In genomic region chr4:3372264-3372932, GRCh38 we compare ENCODE assay signal across 2 cellular contexts.
TF ChIP-seq lines count a peak whose summit lies in the region.

No MANE protein-coding gene starts in this region.

TF ChIP-seq in H1, 55 proteins besides CTCF, POLR2A, EP300 and RAD21 (continues in another document):
- TF ChIP-seq CBX8 (IDR thresholded peaks at IDR 0.05; ENCODE audit: borderline replicate concordance, low read depth, low read length) (no peak), MAX (IDR thresholded peaks at IDR 0.05) (no peak), ATF3 (IDR thresholded peaks at IDR 0.05; ENCODE audit: insufficient read depth, low read depth, low read length) (no peak), HDAC6 (IDR thresholded peaks at IDR 0.05; ENCODE audit: low read depth, low read length) (no peak), SUZ12 (IDR thresholded peaks at IDR 0.05; ENCODE audit: low read length) (no peak), GABPA (IDR thresholded peaks at IDR 0.05; ENCODE audit: borderline replicate concordance, insufficient read depth, low read length) (no peak), USF2 (IDR thresholded peaks at IDR 0.05; ENCODE audit: low read length) (no peak), CHD7 (IDR thresholded peaks at IDR 0.05; ENCODE audit: insufficient replicate concordance, low read length) (no peak), TEAD4 (IDR thresholded peaks at IDR 0.05; ENCODE audit: low read depth, low read length) (no peak), CEBPB (IDR thresholded peaks at IDR 0.05; ENCODE audit: low read depth, low read length) (no peak), TBP (IDR thresholded peaks at IDR 0.05; ENCODE audit: low read depth, low read length) (no peak), SIRT6 (IDR thresholded peaks at IDR 0.05; ENCODE audit: low read length) (no peak), JUN (IDR thresholded peaks at IDR 0.05; ENCODE audit: low read depth, low read length) (no peak), ZNF274 (IDR thresholded peaks at IDR 0.05; ENCODE audit: borderline replicate concordance, extremely low read depth, low read length) (no peak), KDM5A (IDR thresholded peaks at IDR 0.05; ENCODE audit: low read length) (no peak), EGR1 (IDR thresholded peaks at IDR 0.05; ENCODE audit: borderline replicate concordance, low read depth, low read length) (no peak), CHD1 (IDR thresholded peaks at IDR 0.05; ENCODE audit: low read depth, low read length) (no peak)

TF ChIP-seq in HepG2, 621 proteins besides CTCF, POLR2A, EP300 and RAD21:
- TF ChIP-seq HMG20A (CRISPR knock-in tag; IDR thresholded peaks at IDR 0.05; ENCODE audit: borderline replicate concordance) (no peak), MLXIP (CRISPR knock-in tag; IDR thresholded peaks at IDR 0.05; ENCODE audit: borderline replicate concordance) (no peak), ZNF841 (CRISPR knock-in tag; IDR thresholded peaks at IDR 0.05; ENCODE audit: borderline replicate concordance) (no peak), CHCHD3 (CRISPR knock-in tag; IDR thresholded peaks at IDR 0.05) (no peak), IKZF1 (IDR thresholded peaks at IDR 0.05) (no peak), MEIS1 (CRISPR knock-in tag; IDR thresholded peaks at IDR 0.05; ENCODE audit: borderline replicate concordance) (no peak), NR2C2 (CRISPR knock-in tag; IDR thresholded peaks at IDR 0.05; ENCODE audit: borderline replicate concordance) (no peak), SRF (IDR thresholded peaks at IDR 0.05; ENCODE audit: low read depth, low read length) (no peak), ZNF296 (CRISPR knock-in tag; conservative IDR thresholded peaks at IDR 0.05) (no peak), ZBTB40 (IDR thresholded peaks at IDR 0.05) (no peak), ZBTB40 (CRISPR knock-in tag; IDR thresholded peaks at IDR 0.05) (no peak), MEF2D (CRISPR knock-in tag; IDR thresholded peaks at IDR 0.05) (no peak), MAFF (IDR thresholded peaks at IDR 0.05; ENCODE audit: low read depth, low read length) (no peak), SKI (IDR thresholded peaks at IDR 0.05; ENCODE audit: partially characterized antibody) (no peak), KDM5B (CRISPR knock-in tag; IDR thresholded peaks at IDR 0.05; ENCODE audit: borderline replicate concordance) (no peak), ZNF124 (CRISPR knock-in tag; IDR thresholded peaks at IDR 0.05) (no peak), SAFB2 (CRISPR knock-in tag; IDR thresholded peaks at IDR 0.05; ENCODE audit: borderline replicate concordance, low read depth) (no peak), PLSCR1 (CRISPR knock-in tag; IDR thresholded peaks at IDR 0.05; ENCODE audit: borderline replicate concordance) (no peak), PHF8 (CRISPR knock-in tag; IDR thresholded peaks at IDR 0.05) (no peak)
